ENCODE assay signal across 1 cellular context in the genomic region with DNA sequence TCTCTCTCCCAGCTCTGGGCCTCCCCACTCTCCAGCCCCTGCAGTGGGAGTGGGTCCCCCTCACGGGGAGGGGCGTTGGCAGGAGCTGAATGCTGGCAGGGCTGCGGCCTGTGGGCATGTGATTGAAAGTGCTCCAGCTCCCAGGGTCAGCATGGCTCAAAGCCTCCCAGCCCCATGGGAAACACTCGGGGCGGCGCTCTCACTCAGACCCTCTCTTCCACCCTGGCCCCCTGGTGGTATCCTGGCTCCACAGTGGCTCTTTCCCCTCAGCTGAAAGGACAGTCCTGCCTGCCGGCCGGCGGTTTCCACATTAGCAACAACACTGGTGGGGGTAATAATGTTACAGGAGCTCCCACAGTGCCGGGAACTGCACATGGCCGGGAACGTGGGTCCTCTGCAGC.
TF ChIP-seq lines count a peak whose summit lies in the region.

No MANE protein-coding gene starts in this region.

TF ChIP-seq in A549, 52 proteins besides CTCF, POLR2A, EP300 and RAD21:
- TF ChIP-seq JUNB (IDR thresholded peaks at IDR 0.05) (no peak), EHMT2 (IDR thresholded peaks at IDR 0.05; ENCODE audit: low read depth) (no peak), ZSCAN20 (CRISPR knock-in tag; IDR thresholded peaks at IDR 0.05) (no peak), POLR2AphosphoS2 (conservative IDR thresholded peaks at IDR 0.05; ENCODE audit: low read length) (no peak), CEBPB (IDR thresholded peaks at IDR 0.05) (no peak), MAZ (IDR thresholded peaks at IDR 0.05; ENCODE audit: borderline replicate concordance, low read depth, low read length) (no peak), EHF (CRISPR knock-in tag; IDR thresholded peaks at IDR 0.05) (no peak), MAFK (IDR thresholded peaks at IDR 0.05; ENCODE audit: partially characterized antibody) (no peak), FOSB (CRISPR knock-in tag; IDR thresholded peaks at IDR 0.05) (no peak)
